18 cellular contexts compared by ENCODE assay signal in genomic region chr6:138063726-138064125, GRCh38. TPM values are rescaled to one million over a fixed set of nuclear protein-coding genes. Genes with fewer than 3 reads are reported as not detected.
A peak's percentile ranks its signal among the peaks of the same experiment; 100 is the strongest.
DNase-seq lines count a peak whose midpoint lies in the region; ATAC-seq and TF ChIP-seq lines count a peak whose summit lies in the region.
"Had no signal": no experiment of that assay in that cellular context is flagged by ENCODE, and none has a peak within 500 bp of the region (broad histone marks: within the 10 kb centered on the region; RNA-seq: fewer than 3 reads in every experiment).

No MANE protein-coding gene starts in this region.

- in situ Hi-C loops in Caki2 (cut with HindIII; ENCODE audit: low pct_unique_long_range_greater_than_20kb, low sequenced_read_pairs) = no loop called here
- in situ Hi-C loops in astrocyte of the cerebellum (cut with HindIII; ENCODE audit: low sequenced_read_pairs) = no loop called here

- DNase-seq in Caki2 (ENCODE audit: low read depth) (peak; percentile 59), astrocyte of the cerebellum (ENCODE audit: low read depth) (peak; percentile 16), iris pigment epithelial cell (ENCODE audit: low read depth) (peak; percentile 2), superior temporal gyrus (ENCODE audit: extremely low spot score) (peak; percentile 1), mucosa of gallbladder (ENCODE audit: low spot score) (no peak)
- DNase-seq: C1 segment of cervical spinal cord; Caco-2; CD8-positive, alpha-beta T cell; DMS 273 treated with DMSO at 0.1 percent for 48 hours; DMS79; EL; GDM1; GM23248; H7; HCEC 1CT had no signal

- no peak for TF ChIP-seq CTCF in astrocyte of the cerebellum (IDR thresholded peaks at IDR 0.05; ENCODE audit: low read depth, low read length, missing control alignments)

- H3K4me3 ChIP-seq in astrocyte of the cerebellum (ENCODE audit: low read depth, low read length) = no peak overlapping the region
- H3K4me3 ChIP-seq: GM12878, GM23248 had no signal

- ATAC-seq in HG03175 (IDR thresholded peaks at IDR 0.05; ENCODE audit: unreplicated experiment) = no peak
- ATAC-seq in activated CD4-positive, CD25-positive, alpha-beta regulatory T cell treated with anti-CD3 and anti-CD28 coated beads, Interleukin-2, amount 50 U/mL, for 24 hours = no peak
- ATAC-seq: CD8-positive, alpha-beta T cell; GM12878 had no signal

RNA-seq across cellular contexts. Expression of gene PERP, which starts 43.5 kb away (rescaled TPM):
- 229 and 255 TPM in 2 replicates for total RNA-seq in Caki2 (2014; rRNA removed; shearing (Covaris generic); ENCODE audit: low replicate concordance)
- total RNA-seq in mucosa of gallbladder = 99.6 TPM
